19 cellular contexts compared by ENCODE assay signal in genomic region chr19:40682431-40682964, GRCh38.
"Had no signal": no experiment of that assay in that cellular context is flagged by ENCODE, and none has a peak within 500 bp of the region (broad histone marks: within the 10 kb centered on the region; RNA-seq: fewer than 3 reads in every experiment).

No MANE protein-coding gene starts in this region.

- DNase-seq: effector CD8-positive, alpha-beta T cell; left cardiac atrium; left ventricle myocardium inferior; lower lobe of right lung; naive B cell; psoas muscle; retina; right lobe of liver; spleen; stimulated activated CD4-positive, alpha-beta T cell treated with anti-CD3 and anti-CD28 coated beads, Interleukin-15, amount 100 ng/mL, for 24 hours; stimulated activated CD4-positive, alpha-beta T cell treated with anti-CD3 and anti-CD28 coated beads, Interleukin-1b, Interleukin-23, amount 100 ng/mL, for 48 hours; stimulated activated CD4-positive, alpha-beta T cell treated with anti-CD3 and anti-CD28 coated beads, Interleukin-4, amount 100 ng/mL, for 24 hours; transverse colon had no signal

- H3K9me3 ChIP-seq: left ventricle myocardium inferior, lower lobe of right lung, psoas muscle, right lobe of liver, spleen, thoracic aorta, transverse colon had no signal

- FAIRE-seq: kidney, urothelium cell line had no signal

- H3K4me1 ChIP-seq: lower lobe of right lung, psoas muscle, right lobe of liver had no signal

- H3K27ac ChIP-seq: coronary artery, hepatocyte, lower lobe of right lung, psoas muscle, right lobe of liver, spleen, thoracic aorta, transverse colon had no signal

- ATAC-seq: left cardiac atrium; lower lobe of right lung; right lobe of liver; stimulated activated memory B cell treated with anti-CD40 and anti-IgM and Interleukin-4, amounts not matched to agents 10 μg/mL and 1 μg/mL and 100 μg/mL, for 72 hours had no signal

- H3K4me3 ChIP-seq: coronary artery, hepatocyte, left ventricle myocardium inferior, lower lobe of right lung, psoas muscle, right lobe of liver, spleen, thoracic aorta, transverse colon had no signal
